9 cellular contexts compared by ENCODE assay signal in the genomic region with DNA sequence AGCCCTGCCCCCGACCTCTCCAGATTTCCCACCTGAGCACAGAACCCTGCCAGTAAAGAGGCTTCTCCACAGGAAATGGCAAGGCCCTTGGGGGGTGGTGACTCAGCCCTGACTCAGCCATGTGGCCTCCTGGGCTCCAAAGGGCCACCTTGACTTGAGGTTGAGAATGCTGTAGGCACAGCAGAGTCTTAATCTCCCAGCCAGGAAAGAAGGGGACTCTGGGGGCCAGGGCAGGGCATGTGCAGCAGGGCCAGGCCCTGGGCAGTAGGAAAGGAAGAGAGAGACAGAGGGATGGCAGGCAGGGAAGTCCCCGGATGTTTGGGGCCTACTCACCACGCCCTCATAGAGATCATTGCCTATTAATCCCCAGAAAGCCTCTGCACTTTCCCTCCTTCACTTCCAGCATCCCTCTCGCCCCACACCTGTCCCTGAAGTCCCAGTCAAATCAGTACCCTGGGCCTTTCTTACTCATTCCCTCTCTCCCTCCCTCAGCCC. TPM values are rescaled to one million over a fixed set of nuclear protein-coding genes. Genes with fewer than 3 reads are reported as not detected.
DNase-seq lines count a peak whose midpoint lies in the region; ATAC-seq and TF ChIP-seq lines count a peak whose summit lies in the region.
"Had no signal": no experiment of that assay in that cellular context is flagged by ENCODE, and none has a peak within 500 bp of the region (broad histone marks: within the 10 kb centered on the region; RNA-seq: fewer than 3 reads in every experiment).

No MANE protein-coding gene starts in this region.

- H3K79me2 ChIP-seq in neural progenitor cell (ENCODE audit: low read depth) = no peaks in the 10 kb centered on the region

- no peaks in the 10 kb centered on the region for H3K9me3 ChIP-seq in neural progenitor cell (ENCODE audit: low read depth)

- no peak overlapping the region for H3K27ac Mint-ChIP-seq in neural progenitor cell
- H3K27ac Mint-ChIP-seq: CD8-positive, alpha-beta T cell had no signal

- peaks cover 23% of the 10 kb centered on the region for H3K27me3 Mint-ChIP-seq in neural progenitor cell (ENCODE audit: insufficient read depth, low read depth)

- H3K9me3 Mint-ChIP-seq in neural progenitor cell = no peaks in the 10 kb centered on the region
- H3K9me3 Mint-ChIP-seq: CD8-positive, alpha-beta T cell had no signal

- H3K4me1 ChIP-seq in neural progenitor cell = peaks cover 9% of the 10 kb centered on the region

- no peak for TF ChIP-seq CTCF in epithelial cell of esophagus (IDR thresholded peaks at IDR 0.05; ENCODE audit: insufficient read depth, low read depth, low read length, missing control alignments)
- no peak for TF ChIP-seq CTCF in neural progenitor cell (IDR thresholded peaks at IDR 0.05)

- DNase-seq in NCI-H82 (lab: John Stamatoyannopoulos, UW) (peak; percentile 26), NCI-H82 treated with DMSO at 0.1 percent for 48 hours (lab: John Stamatoyannopoulos, UW; ENCODE audit: unreplicated experiment) (no peak), epithelial cell of esophagus (ENCODE audit: low read depth) (peak; percentile 92), neural progenitor cell (ENCODE audit: low spot score) (no peak), hypothalamus (lab: John Stamatoyannopoulos, UW) (no peak)
- DNase-seq in stimulated activated CD4-positive, alpha-beta T cell treated with anti-CD3 and anti-CD28 coated beads, Interleukin-4, amount 100 ng/mL, for 4 hours = peak; percentile 55 to 73
- no peak for DNase-seq in effector CD8-positive, alpha-beta T cell (lab: John Stamatoyannopoulos, UW)

- H2AFZ ChIP-seq in neural progenitor cell (replicated peaks) = no peak overlapping the region

- peaks cover 17% of the 10 kb centered on the region for H3F3A ChIP-seq in neural progenitor cell (ENCODE audit: low read depth)

- H4K20me1 ChIP-seq in neural progenitor cell (ENCODE audit: low read depth) = no peaks in the 10 kb centered on the region

- H3K4me3 ChIP-seq in epithelial cell of esophagus (ENCODE audit: low read length) (no peak overlapping the region), neural progenitor cell (no peak overlapping the region)

- no peaks in the 10 kb centered on the region for H3K36me3 ChIP-seq in neural progenitor cell

- peak; percentile 85 for ATAC-seq in activated CD4-positive, CD25-positive, alpha-beta regulatory T cell treated with anti-CD3 and anti-CD28 coated beads, Interleukin-2, amount 50 U/mL, for 24 hours
- ATAC-seq: CD8-positive, alpha-beta T cell had no signal

- peaks cover 21% of the 10 kb centered on the region for H3K27me3 ChIP-seq in neural progenitor cell

- no peak overlapping the region for H3K4me3 Mint-ChIP-seq in neural progenitor cell
- H3K4me3 Mint-ChIP-seq: CD8-positive, alpha-beta T cell had no signal

- H3K27ac ChIP-seq in neural progenitor cell = no peak overlapping the region

- no peaks in the 10 kb centered on the region for H3K36me3 Mint-ChIP-seq in neural progenitor cell

- H3K9ac ChIP-seq in neural progenitor cell = no peak overlapping the region

- H3K4me1 Mint-ChIP-seq in neural progenitor cell = peaks cover 48% of the 10 kb centered on the region

- H3K4me2 ChIP-seq in neural progenitor cell = no peak overlapping the region

RNA-seq across cellular contexts. Expression of a gene that starts 4.8 kb away (rescaled TPM):
- total RNA-seq in neural progenitor cell (ENCODE audit: low replicate concordance) = 7.7 and 11.9 TPM in 2 replicates

RNA-seq across cellular contexts. Expression of a gene that starts 44.0 kb away (rescaled TPM):
- 12.6 and 17.3 TPM in 2 replicates for total RNA-seq in neural progenitor cell (ENCODE audit: low replicate concordance)

RNA-seq across cellular contexts. Expression of a gene that starts 56.1 kb away (rescaled TPM):
- total RNA-seq in neural progenitor cell (ENCODE audit: low replicate concordance) = 0.04 and 0.87 TPM in 2 replicates
- total RNA-seq: CD8-positive, alpha-beta T cell had no signal

Comparison
In these comparisons a context has a peak if more than half of its experiments do, and no peak if none do; other contexts are left out.
1. DNase-seq: peak in NCI-H82 (single experiment), epithelial cell of esophagus (single experiment) and stimulated activated CD4-positive, alpha-beta T cell treated with anti-CD3 and anti-CD28 coated beads, Interleukin-4, amount 100 ng/mL, for 4 hours (2 of 2); none in NCI-H82 treated with DMSO at 0.1 percent for 48 hours (single experiment), effector CD8-positive, alpha-beta T cell (single experiment), neural progenitor cell (single experiment) and hypothalamus (0 of 51).